ENCODE assay signal across 1 cellular context in genomic region chr3:57999423-58000115, GRCh38.
TF ChIP-seq lines count a peak whose summit lies in the region.

No MANE protein-coding gene starts in this region.

TF ChIP-seq in HepG2, 621 proteins besides CTCF, POLR2A, EP300 and RAD21 (continued from another document and continues in another):
- TF ChIP-seq, protein P1, sequence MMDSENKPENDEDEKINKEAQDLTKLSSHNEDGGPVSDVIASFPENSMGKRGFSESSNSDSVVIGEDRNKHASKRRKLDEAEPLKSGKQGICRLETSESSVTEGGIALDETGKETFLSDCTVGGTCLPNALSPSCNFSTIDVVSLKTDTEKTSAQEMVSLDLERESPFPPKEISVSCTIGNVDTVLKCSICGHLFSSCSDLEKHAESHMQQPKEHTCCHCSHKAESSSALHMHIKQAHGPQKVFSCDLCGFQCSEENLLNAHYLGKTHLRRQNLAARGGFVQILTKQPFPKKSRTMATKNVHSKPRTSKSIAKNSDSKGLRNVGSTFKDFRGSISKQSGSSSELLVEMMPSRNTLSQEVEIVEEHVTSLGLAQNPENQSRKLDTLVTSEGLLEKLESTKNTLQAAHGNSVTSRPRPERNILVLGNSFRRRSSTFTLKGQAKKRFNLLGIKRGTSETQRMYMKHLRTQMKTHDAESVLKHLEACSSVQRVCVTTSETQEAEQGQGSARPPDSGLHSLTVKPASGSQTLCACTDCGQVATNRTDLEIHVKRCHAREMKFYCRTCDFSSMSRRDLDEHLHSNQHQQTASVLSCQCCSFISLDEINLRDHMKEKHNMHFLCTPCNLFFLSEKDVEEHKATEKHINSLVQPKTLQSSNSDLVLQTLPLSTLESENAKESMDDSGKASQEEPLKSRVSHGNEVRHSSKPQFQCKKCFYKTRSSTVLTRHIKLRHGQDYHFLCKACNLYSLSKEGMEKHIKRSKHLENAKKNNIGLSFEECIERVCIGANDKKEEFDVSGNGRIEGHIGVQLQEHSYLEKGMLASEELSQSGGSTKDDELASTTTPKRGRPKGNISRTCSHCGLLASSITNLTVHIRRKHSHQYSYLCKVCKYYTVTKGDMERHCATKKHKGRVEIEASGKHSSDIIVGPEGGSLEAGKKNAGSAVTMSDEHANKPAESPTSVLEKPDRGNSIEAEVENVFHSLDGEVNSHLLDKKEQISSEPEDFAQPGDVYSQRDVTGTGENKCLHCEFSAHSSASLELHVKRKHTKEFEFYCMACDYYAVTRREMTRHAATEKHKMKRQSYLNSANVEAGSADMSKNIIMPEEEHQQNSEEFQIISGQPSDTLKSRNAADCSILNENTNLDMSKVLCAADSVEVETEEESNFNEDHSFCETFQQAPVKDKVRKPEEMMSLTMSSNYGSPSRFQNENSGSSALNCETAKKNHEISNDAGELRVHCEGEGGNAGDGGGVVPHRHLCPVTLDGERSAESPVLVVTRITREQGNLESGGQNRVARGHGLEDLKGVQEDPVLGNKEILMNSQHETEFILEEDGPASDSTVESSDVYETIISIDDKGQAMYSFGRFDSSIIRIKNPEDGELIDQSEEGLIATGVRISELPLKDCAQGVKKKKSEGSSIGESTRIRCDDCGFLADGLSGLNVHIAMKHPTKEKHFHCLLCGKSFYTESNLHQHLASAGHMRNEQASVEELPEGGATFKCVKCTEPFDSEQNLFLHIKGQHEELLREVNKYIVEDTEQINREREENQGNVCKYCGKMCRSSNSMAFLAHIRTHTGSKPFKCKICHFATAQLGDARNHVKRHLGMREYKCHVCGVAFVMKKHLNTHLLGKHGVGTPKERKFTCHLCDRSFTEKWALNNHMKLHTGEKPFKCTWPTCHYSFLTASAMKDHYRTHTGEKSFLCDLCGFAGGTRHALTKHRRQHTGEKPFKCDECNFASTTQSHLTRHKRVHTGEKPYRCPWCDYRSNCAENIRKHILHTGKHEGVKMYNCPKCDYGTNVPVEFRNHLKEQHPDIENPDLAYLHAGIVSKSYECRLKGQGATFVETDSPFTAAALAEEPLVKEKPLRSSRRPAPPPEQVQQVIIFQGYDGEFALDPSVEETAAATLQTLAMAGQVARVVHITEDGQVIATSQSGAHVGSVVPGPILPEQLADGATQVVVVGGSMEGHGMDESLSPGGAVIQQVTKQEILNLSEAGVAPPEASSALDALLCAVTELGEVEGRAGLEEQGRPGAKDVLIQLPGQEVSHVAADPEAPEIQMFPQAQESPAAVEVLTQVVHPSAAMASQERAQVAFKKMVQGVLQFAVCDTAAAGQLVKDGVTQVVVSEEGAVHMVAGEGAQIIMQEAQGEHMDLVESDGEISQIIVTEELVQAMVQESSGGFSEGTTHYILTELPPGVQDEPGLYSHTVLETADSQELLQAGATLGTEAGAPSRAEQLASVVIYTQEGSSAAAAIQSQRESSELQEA (CRISPR knock-in tag; IDR thresholded peaks at IDR 0.05; ENCODE audit: not compliant biosample characterization) = no peak
- TF ChIP-seq, protein P2, sequence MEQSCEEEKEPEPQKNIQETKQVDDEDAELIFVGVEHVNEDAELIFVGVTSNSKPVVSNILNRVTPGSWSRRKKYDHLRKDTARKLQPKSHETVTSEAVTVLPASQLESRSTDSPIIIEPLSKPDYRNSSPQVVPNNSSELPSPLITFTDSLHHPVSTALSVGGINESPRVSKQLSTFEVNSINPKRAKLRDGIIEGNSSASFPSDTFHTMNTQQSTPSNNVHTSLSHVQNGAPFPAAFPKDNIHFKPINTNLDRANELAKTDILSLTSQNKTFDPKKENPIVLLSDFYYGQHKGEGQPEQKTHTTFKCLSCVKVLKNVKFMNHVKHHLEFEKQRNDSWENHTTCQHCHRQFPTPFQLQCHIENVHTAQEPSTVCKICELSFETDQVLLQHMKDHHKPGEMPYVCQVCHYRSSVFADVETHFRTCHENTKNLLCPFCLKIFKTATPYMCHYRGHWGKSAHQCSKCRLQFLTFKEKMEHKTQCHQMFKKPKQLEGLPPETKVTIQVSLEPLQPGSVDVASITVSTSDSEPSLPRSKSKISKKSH (CRISPR knock-in tag; IDR thresholded peaks at IDR 0.05; ENCODE audit: borderline replicate concordance) = no peak
- TF ChIP-seq GATA4 (IDR thresholded peaks at IDR 0.05; ENCODE audit: borderline replicate concordance, low read depth) (no peak), HNRNPK (IDR thresholded peaks at IDR 0.05; ENCODE audit: low read depth, low read length, poor library complexity, severe bottlenecking) (no peak), ZNF18 (CRISPR knock-in tag; IDR thresholded peaks at IDR 0.05; ENCODE audit: insufficient replicate concordance) (no peak), MLXIP (CRISPR knock-in tag; IDR thresholded peaks at IDR 0.05; ENCODE audit: borderline replicate concordance) (no peak), MYC (CRISPR knock-in tag; IDR thresholded peaks at IDR 0.05; ENCODE audit: borderline replicate concordance) (no peak), ZFP36 (IDR thresholded peaks at IDR 0.05; ENCODE audit: borderline replicate concordance, low read depth, low read length, partially characterized antibody) (no peak), ZNF30 (CRISPR knock-in tag; IDR thresholded peaks at IDR 0.05) (no peak), SPEN (CRISPR knock-in tag; IDR thresholded peaks at IDR 0.05; ENCODE audit: low read depth) (no peak), AKNA (CRISPR knock-in tag; IDR thresholded peaks at IDR 0.05; ENCODE audit: borderline replicate concordance) (no peak), FOSL2 (CRISPR knock-in tag; IDR thresholded peaks at IDR 0.05) (peak; percentile 92), ZNF768 (CRISPR knock-in tag; IDR thresholded peaks at IDR 0.05) (no peak), ZNF549 (CRISPR knock-in tag; IDR thresholded peaks at IDR 0.05) (no peak), ZFP62 (CRISPR knock-in tag; IDR thresholded peaks at IDR 0.05) (no peak), MAX (IDR thresholded peaks at IDR 0.05) (0 out of 2 replicates have a peak, but pooled peaks have one; percentile 37), RAD51 (IDR thresholded peaks at IDR 0.05; ENCODE audit: borderline replicate concordance) (no peak), TMF1 (CRISPR knock-in tag; IDR thresholded peaks at IDR 0.05; ENCODE audit: low read depth) (no peak), ZC3H13 (CRISPR knock-in tag; IDR thresholded peaks at IDR 0.05) (no peak), ZNF3 (CRISPR knock-in tag; IDR thresholded peaks at IDR 0.05) (no peak), ZNF737 (CRISPR knock-in tag; IDR thresholded peaks at IDR 0.05; ENCODE audit: borderline replicate concordance) (no peak), MTF2 (CRISPR knock-in tag; IDR thresholded peaks at IDR 0.05; ENCODE audit: borderline replicate concordance) (no peak)
- TF ChIP-seq, protein P3, sequence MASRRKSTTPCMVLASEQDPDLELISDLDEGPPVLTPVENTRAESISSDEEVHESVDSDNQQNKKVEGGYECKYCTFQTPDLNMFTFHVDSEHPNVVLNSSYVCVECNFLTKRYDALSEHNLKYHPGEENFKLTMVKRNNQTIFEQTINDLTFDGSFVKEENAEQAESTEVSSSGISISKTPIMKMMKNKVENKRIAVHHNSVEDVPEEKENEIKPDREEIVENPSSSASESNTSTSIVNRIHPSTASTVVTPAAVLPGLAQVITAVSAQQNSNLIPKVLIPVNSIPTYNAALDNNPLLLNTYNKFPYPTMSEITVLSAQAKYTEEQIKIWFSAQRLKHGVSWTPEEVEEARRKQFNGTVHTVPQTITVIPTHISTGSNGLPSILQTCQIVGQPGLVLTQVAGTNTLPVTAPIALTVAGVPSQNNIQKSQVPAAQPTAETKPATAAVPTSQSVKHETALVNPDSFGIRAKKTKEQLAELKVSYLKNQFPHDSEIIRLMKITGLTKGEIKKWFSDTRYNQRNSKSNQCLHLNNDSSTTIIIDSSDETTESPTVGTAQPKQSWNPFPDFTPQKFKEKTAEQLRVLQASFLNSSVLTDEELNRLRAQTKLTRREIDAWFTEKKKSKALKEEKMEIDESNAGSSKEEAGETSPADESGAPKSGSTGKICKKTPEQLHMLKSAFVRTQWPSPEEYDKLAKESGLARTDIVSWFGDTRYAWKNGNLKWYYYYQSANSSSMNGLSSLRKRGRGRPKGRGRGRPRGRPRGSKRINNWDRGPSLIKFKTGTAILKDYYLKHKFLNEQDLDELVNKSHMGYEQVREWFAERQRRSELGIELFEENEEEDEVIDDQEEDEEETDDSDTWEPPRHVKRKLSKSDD (CRISPR knock-in tag; IDR thresholded peaks at IDR 0.05; ENCODE audit: low read depth) = no peak
- TF ChIP-seq, protein P4, sequence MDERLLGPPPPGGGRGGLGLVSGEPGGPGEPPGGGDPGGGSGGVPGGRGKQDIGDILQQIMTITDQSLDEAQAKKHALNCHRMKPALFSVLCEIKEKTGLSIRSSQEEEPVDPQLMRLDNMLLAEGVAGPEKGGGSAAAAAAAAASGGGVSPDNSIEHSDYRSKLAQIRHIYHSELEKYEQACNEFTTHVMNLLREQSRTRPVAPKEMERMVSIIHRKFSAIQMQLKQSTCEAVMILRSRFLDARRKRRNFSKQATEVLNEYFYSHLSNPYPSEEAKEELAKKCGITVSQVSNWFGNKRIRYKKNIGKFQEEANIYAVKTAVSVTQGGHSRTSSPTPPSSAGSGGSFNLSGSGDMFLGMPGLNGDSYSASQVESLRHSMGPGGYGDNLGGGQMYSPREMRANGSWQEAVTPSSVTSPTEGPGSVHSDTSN (CRISPR knock-in tag; IDR thresholded peaks at IDR 0.05) = no peak
